ENCODE assay signal across 13 cellular contexts in genomic region chr13:73077867-73078266, GRCh38. TPM values are rescaled to one million over a fixed set of nuclear protein-coding genes. Genes with fewer than 3 reads are reported as not detected.
A peak's percentile ranks its signal among the peaks of the same experiment; 100 is the strongest.
DNase-seq lines count a peak whose midpoint lies in the region; ATAC-seq and TF ChIP-seq lines count a peak whose summit lies in the region.
"Had no signal": no experiment of that assay in that cellular context is flagged by ENCODE, and none has a peak within 500 bp of the region (broad histone marks: within the 10 kb centered on the region; RNA-seq: fewer than 3 reads in every experiment).

No MANE protein-coding gene starts in this region.

- H3K4me1 ChIP-seq in mucosa of descending colon (ENCODE audit: low read depth) (peaks cover 14% of the 10 kb centered on the region), smooth muscle cell (ENCODE audit: low read depth) (peaks cover 8% of the 10 kb centered on the region), right cardiac atrium (ENCODE audit: control insufficient read depth, insufficient read depth, low read length) (no peaks in the 10 kb centered on the region)

- DNase-seq in HT-29 (ENCODE audit: low spot score), result peak; percentile 24
- DNase-seq in epithelial cell of prostate (ENCODE audit: low read depth, low spot score), result no peak
- no peak for DNase-seq in mucosa of descending colon
- no peak for DNase-seq in smooth muscle cell (lab: John Stamatoyannopoulos, UW; ENCODE audit: unreplicated experiment)
- no peak for DNase-seq in activated naive CD4-positive, alpha-beta T cell treated with anti-CD3 and anti-CD28 coated beads, Interleukin-2, amount 50 U/mL, for 16 hours
- DNase-seq in right cardiac atrium, result no peak
- DNase-seq: C1 segment of cervical spinal cord; CD4-positive, alpha-beta T cell; DMS153; DMS79 treated with DMSO at 0.1 percent for 48 hours; EL; GM23248 had no signal

- H3K4me2 ChIP-seq in smooth muscle cell, result no peak overlapping the region

- H2AFZ ChIP-seq in smooth muscle cell (ENCODE audit: low read depth), result no peak overlapping the region
- H2AFZ ChIP-seq: GM23248 had no signal

- intact Hi-C loops in mucosa of descending colon (cut with DNase I, micrococcal nuclease) (loop anchor here in 1 of 2 donors (10.0 kb wide), 1 partner anchor 187 kb away; no protein-coding TSS in a partner anchor), right cardiac atrium (cut with DNase I) (no loop called here)

- H3F3A ChIP-seq in smooth muscle cell (ENCODE audit: low read depth), result no peaks in the 10 kb centered on the region

- no peaks in the 10 kb centered on the region for H3K27me3 ChIP-seq in smooth muscle cell (ENCODE audit: low read depth)
- no peaks in the 10 kb centered on the region for H3K27me3 ChIP-seq in right cardiac atrium (ENCODE audit: control insufficient read depth, insufficient read depth)

- 98% methylated on average over 9 of the region's 9 CpGs for WGBS in smooth muscle cell (ENCODE audit: low lambda C conversion rate)
- WGBS in right cardiac atrium, result 94% methylated on average over 9 of the region's 9 CpGs

- H3K36me3 ChIP-seq in mucosa of descending colon (ENCODE audit: low read depth) (no peaks in the 10 kb centered on the region), smooth muscle cell (ENCODE audit: low read depth) (no peaks in the 10 kb centered on the region)

- no peaks in the 10 kb centered on the region for H4K20me1 ChIP-seq in smooth muscle cell (ENCODE audit: low read depth)

- TF ChIP-seq CTCF in mucosa of descending colon (IDR thresholded peaks at IDR 0.05) (no peak), smooth muscle cell (IDR thresholded peaks at IDR 0.05; ENCODE audit: borderline replicate concordance, insufficient read depth, poor library complexity, severe bottlenecking) (no peak)

- H3K9me3 ChIP-seq in mucosa of descending colon (no peaks in the 10 kb centered on the region), smooth muscle cell (replicated peaks; ENCODE audit: low read depth) (no peaks in the 10 kb centered on the region), right cardiac atrium (ENCODE audit: control insufficient read depth, low read length) (no peaks in the 10 kb centered on the region)

- H3K27ac ChIP-seq in epithelial cell of prostate, result peak overlapping the region; percentile 96
- no peak overlapping the region for H3K27ac ChIP-seq in smooth muscle cell (ENCODE audit: low read depth)
- H3K27ac ChIP-seq in right cardiac atrium (ENCODE audit: low read length), result no peak overlapping the region
- H3K27ac ChIP-seq: GM23248 had no signal

- H3K9ac ChIP-seq in smooth muscle cell (ENCODE audit: low read depth), result no peak overlapping the region
- H3K9ac ChIP-seq: GM23248 had no signal

- H3K79me2 ChIP-seq in smooth muscle cell (ENCODE audit: low read depth), result no peaks in the 10 kb centered on the region

- peak; percentile 7 for ATAC-seq in mucosa of descending colon
- no peak for ATAC-seq in HG03521 (IDR thresholded peaks at IDR 0.05; ENCODE audit: unreplicated experiment)
- no peak for ATAC-seq in right cardiac atrium

- no peak overlapping the region for H3K4me3 ChIP-seq in mucosa of descending colon
- no peak overlapping the region for H3K4me3 ChIP-seq in smooth muscle cell
- no peak overlapping the region for H3K4me3 ChIP-seq in right cardiac atrium (ENCODE audit: low read length)
- H3K4me3 ChIP-seq: GM23248 had no signal

RNA-seq across cellular contexts. Expression of gene KLF5, which starts 19.1 kb away (rescaled TPM):
- total RNA-seq in HT-29 (2014; rRNA removed; shearing (Covaris generic)), result 129 and 135 TPM in 2 replicates
- total RNA-seq in mucosa of descending colon, result 100 to 1,000 TPM; 131 to 401 (median 330) TPM
- total RNA-seq in smooth muscle cell, result 27.0 and 30.0 TPM in 2 replicates
- polyA plus RNA-seq in smooth muscle cell, result 9.7 and 28.7 TPM in 2 replicates
- total RNA-seq in right cardiac atrium, result under 1 TPM; 0.54 to 0.83 (median 0.73) TPM
- polyA plus RNA-seq in right cardiac atrium, result 0.81 TPM

Comparison
In these comparisons a context has a peak if more than half of its experiments do, and no peak if none do; other contexts are left out.
1. RNA of gene KLF5, which starts 19.1 kb away (total RNA-seq): 131 to 401 TPM in mucosa of descending colon, 129 to 135 TPM in HT-29 and 27.0 to 30.0 TPM in smooth muscle cell; 0.54 to 0.83 TPM in right cardiac atrium; every median in the first group is over 10 times any median in the second.